In the genomic region with DNA sequence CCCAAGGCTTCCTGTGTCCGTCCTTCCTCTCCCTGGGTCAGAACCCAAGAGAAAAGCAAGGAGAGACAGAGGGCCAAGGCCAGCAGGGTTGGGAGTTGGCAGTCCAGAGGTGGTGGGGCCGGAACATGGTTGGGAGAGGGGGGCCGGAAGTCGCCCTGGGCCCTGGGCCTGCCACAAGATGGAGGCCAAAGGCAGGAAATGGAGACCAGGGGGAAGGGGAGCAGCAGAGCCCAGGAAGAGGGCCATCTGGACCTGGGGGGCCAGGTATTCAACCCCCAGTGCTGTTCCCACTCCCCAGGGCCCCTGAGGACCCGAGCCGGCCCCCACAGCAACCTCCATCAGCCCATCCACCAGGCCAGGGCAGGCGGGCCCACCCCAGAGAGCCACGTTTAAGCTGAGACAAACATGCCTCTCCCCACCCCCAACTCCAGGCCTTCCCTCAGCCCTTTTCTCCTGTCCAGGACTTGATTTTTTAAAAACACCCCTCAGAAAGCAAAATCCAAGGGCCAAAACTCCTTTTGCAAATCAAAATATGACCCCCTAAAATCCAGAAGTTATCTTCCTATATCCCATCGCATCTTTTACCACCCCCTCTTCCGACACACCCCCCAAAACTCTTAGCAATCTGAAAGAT, we compare ENCODE assay signal across 1 cellular context.
TF ChIP-seq lines count a peak whose summit lies in the region.

No MANE protein-coding gene starts in this region.

TF ChIP-seq in HEK293, 187 proteins besides CTCF, POLR2A, EP300 and RAD21 (continued from another document):
- TF ChIP-seq, protein P1, sequence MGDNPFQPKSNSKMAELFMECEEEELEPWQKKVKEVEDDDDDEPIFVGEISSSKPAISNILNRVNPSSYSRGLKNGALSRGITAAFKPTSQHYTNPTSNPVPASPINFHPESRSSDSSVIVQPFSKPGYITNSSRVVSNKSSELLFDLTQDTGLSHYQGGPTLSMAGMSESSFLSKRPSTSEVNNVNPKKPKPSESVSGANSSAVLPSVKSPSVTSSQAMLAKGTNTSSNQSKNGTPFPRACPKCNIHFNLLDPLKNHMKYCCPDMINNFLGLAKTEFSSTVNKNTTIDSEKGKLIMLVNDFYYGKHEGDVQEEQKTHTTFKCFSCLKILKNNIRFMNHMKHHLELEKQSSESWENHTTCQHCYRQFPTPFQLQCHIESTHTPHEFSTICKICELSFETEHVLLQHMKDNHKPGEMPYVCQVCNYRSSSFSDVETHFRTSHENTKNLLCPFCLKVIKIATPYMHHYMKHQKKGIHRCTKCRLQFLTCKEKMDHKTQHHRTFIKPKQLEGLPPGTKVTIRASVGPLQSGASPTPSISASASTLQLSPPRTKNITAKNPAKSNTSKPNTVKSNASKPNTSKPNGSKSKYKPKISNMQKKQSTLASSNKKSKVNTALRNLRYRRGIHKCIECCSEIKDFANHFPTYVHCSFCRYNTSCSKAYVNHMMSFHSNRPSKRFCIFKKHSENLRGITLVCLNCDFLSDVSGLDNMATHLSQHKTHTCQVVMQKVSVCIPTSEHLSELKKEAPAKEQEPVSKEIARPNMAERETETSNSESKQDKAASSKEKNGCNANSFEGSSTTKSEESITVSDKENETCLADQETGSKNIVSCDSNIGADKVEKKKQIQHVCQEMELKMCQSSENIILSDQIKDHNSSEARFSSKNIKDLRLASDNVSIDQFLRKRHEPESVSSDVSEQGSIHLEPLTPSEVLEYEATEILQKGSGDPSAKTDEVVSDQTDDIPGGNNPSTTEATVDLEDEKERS (tag by site-specific recombination; IDR thresholded peaks at IDR 0.05) = no peak
- TF ChIP-seq ZBTB17 (tag by site-specific recombination; IDR thresholded peaks at IDR 0.05) = no peak
- peak; percentile 58; the same call in 1 of the 2 replicates for TF ChIP-seq ZFP69B (tag by site-specific recombination; IDR thresholded peaks at IDR 0.05)
